In the genomic region with DNA sequence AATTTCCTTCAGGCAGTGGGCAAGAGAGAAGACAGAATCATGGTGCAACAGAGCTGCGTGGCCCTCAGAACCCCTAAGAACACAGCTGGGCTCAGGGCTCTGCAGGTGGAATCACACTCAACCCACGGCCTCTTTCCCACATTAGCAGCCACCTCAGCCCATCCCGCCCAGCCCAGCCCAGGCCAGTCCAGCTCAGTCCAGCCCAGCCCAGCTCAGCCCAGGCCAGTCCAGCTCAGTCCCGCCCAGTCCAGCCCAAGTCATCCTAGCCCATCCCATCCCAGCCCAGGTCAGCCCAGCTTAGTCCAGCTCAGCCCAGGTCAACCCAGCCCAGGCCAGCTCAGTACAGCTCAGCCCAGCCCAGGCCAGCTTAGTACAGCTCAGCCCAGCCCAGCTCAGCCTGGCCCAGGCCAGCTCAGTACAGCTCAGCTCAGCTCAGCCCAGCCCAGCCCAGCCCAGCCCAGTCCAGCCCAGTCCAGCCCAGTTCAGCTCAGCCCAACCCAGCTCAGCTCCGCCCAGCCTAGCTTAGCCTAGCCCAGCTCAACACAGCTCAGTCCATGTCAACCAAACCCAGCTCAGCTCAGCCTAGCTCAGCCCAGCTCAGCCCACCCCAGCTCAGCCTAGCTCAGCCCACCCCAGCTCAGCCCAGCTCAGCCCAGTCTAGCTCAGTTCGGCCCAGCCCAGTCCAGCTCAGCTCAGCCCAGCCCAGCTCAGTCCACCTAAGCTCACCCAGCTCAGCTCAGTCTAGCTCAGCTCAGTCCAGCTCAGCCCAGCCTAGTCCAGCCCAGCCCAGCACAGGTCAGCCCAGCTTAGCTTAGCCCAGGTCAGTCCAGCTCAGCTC, we compare ENCODE assay signal across 23 cellular contexts.
DNase-seq lines count a peak whose midpoint lies in the region; ATAC-seq and TF ChIP-seq lines count a peak whose summit lies in the region.
"Had no signal": no experiment of that assay in that cellular context is flagged by ENCODE, and none has a peak within 500 bp of the region (broad histone marks: within the 10 kb centered on the region; RNA-seq: fewer than 3 reads in every experiment).

No MANE protein-coding gene starts in this region.

- ATAC-seq in Right ventricle myocardium inferior (no peak), Right ventricle myocardium superior (ENCODE audit: poor library complexity) (no peak)
- peak; percentile 29 for ATAC-seq in activated CD8-positive, alpha-beta memory T cell treated with anti-CD3 and anti-CD28 coated beads, Interleukin-2, amount 10 ng/mL, durations not matched to agents 7 days and 5 days
- ATAC-seq: activated naive CD8-positive, alpha-beta T cell treated with anti-CD3 and anti-CD28 coated beads, Interleukin-2, amount 50 U/mL, for 24 hours; stimulated activated naive CD8-positive, alpha-beta T cell treated with anti-CD3 and anti-CD28 coated beads, Interleukin-15, Interleukin-2, amounts not matched to agents 100 U/mL and 50 U/mL, for 24 hours; WTC11 had no signal

- intact Hi-C loops in Right ventricle myocardium inferior (cut with DNase I) = loop anchor here (5.0 kb wide), 1 partner anchor 122 kb away; no protein-coding TSS in a partner anchor
- intact Hi-C loops in Right ventricle myocardium superior (cut with DNase I) = loop anchor here (10.0 kb wide), 1 partner anchor 125 kb away; no protein-coding TSS in a partner anchor
- intact Hi-C loops in CD4-positive, alpha-beta memory T cell (cut with micrococcal nuclease) = no loop called here

- no peak for TF ChIP-seq CTCF in Peyer's patch (IDR thresholded peaks at IDR 0.05)

- no peak overlapping the region for H2BK12ac ChIP-seq in neuronal stem cell (ENCODE audit: low read length)

- H2BK120ac ChIP-seq in neuronal stem cell (ENCODE audit: low read depth, low read length) = no peak overlapping the region

- H3K27me3 Mint-ChIP-seq in activated CD8-positive, alpha-beta memory T cell treated with anti-CD3 and anti-CD28 coated beads, Interleukin-2, amount 10 ng/mL, durations not matched to agents 7 days and 5 days = no peaks in the 10 kb centered on the region
- H3K27me3 Mint-ChIP-seq in CD4-positive, alpha-beta memory T cell = no peaks in the 10 kb centered on the region
- no peaks in the 10 kb centered on the region for H3K27me3 Mint-ChIP-seq in activated CD4-positive, alpha-beta memory T cell treated with anti-CD3 and anti-CD28 coated beads, Interleukin-2, amount 10 ng/mL, durations not matched to agents 7 days and 5 days

- H3K79me1 ChIP-seq in neuronal stem cell (ENCODE audit: low read depth, low read length) = peaks cover 5% of the 10 kb centered on the region

- H2AFZ ChIP-seq in neuronal stem cell (ENCODE audit: low read length) = no peak overlapping the region

- no peak overlapping the region for H2AK5ac ChIP-seq in neuronal stem cell (ENCODE audit: low read depth, low read length)

- H3K18ac ChIP-seq in neuronal stem cell (ENCODE audit: low read length) = no peak overlapping the region

- no peak overlapping the region for H3K4ac ChIP-seq in neuronal stem cell (ENCODE audit: low read length)

- no peak overlapping the region for H3K23ac ChIP-seq in neuronal stem cell (ENCODE audit: low read depth, low read length, poor library complexity)

- peak; percentile 64 for DNase-seq in Right ventricle myocardium inferior (ENCODE audit: missing footprints)
- no peak for DNase-seq in Right ventricle myocardium superior
- peak; percentile 41 for DNase-seq in activated CD8-positive, alpha-beta memory T cell treated with anti-CD3 and anti-CD28 coated beads, Interleukin-2, amount 10 ng/mL, durations not matched to agents 7 days and 5 days
- DNase-seq in neuronal stem cell (ENCODE audit: low spot score) = no peak
- no peak for DNase-seq in NCI-H1092 treated with DMSO at 0.1 percent for 48 hours (lab: John Stamatoyannopoulos, UW)
- DNase-seq in CD4-positive, alpha-beta memory T cell = no peak
- no peak for DNase-seq in Peyer's patch
- no peak for DNase-seq in activated CD4-positive, alpha-beta memory T cell treated with anti-CD3 and anti-CD28 coated beads, Interleukin-2, amount 10 ng/mL, durations not matched to agents 7 days and 5 days
- DNase-seq: activated naive CD8-positive, alpha-beta T cell treated with anti-CD3 and anti-CD28 coated beads, Interleukin-2, amount 50 U/mL, for 24 hours; BE2C; DMS79; glutamatergic neuron; NCI-H1048; NCI-H187 treated with DMSO at 0.1 percent for 48 hours; NCI-H69; stimulated activated CD4-positive, alpha-beta T cell treated with anti-CD3 and anti-CD28 coated beads, Interleukin-2, amount 100 ng/mL, for 24 hours; stimulated activated naive CD8-positive, alpha-beta T cell treated with anti-CD3 and anti-CD28 coated beads, Interleukin-15, Interleukin-2, amounts not matched to agents 100 U/mL and 50 U/mL, for 24 hours; thyroid gland had no signal

- no peaks in the 10 kb centered on the region for H3K9me3 Mint-ChIP-seq in activated CD8-positive, alpha-beta memory T cell treated with anti-CD3 and anti-CD28 coated beads, Interleukin-2, amount 10 ng/mL, durations not matched to agents 7 days and 5 days (ENCODE audit: low read depth)
- H3K9me3 Mint-ChIP-seq in CD4-positive, alpha-beta memory T cell = peaks cover 0 to 2% (median 0%) of the 10 kb centered on the region in 8 donors
- H3K9me3 Mint-ChIP-seq in activated CD4-positive, alpha-beta memory T cell treated with anti-CD3 and anti-CD28 coated beads, Interleukin-2, amount 10 ng/mL, durations not matched to agents 7 days and 5 days = no peaks in the 10 kb centered on the region
- H3K9me3 Mint-ChIP-seq: activated naive CD8-positive, alpha-beta T cell treated with anti-CD3 and anti-CD28 coated beads, Interleukin-2, amount 50 U/mL, for 24 hours had no signal

- no peak overlapping the region for H3K27ac Mint-ChIP-seq in activated CD8-positive, alpha-beta memory T cell treated with anti-CD3 and anti-CD28 coated beads, Interleukin-2, amount 10 ng/mL, durations not matched to agents 7 days and 5 days
- H3K27ac Mint-ChIP-seq in CD4-positive, alpha-beta memory T cell = no peak overlapping the region
- H3K27ac Mint-ChIP-seq in activated CD4-positive, alpha-beta memory T cell treated with anti-CD3 and anti-CD28 coated beads, Interleukin-2, amount 10 ng/mL, durations not matched to agents 7 days and 5 days = no peak overlapping the region
- H3K27ac Mint-ChIP-seq: activated naive CD8-positive, alpha-beta T cell treated with anti-CD3 and anti-CD28 coated beads, Interleukin-2, amount 50 U/mL, for 24 hours; WTC11 had no signal

- peaks cover 0 to 17% of the 10 kb centered on the region in 2 donors for H3K9me3 ChIP-seq in neuronal stem cell (replicated peaks in 1 of 2; ENCODE audit: control insufficient read depth in 2 of 2, insufficient read depth in 1 of 2, low read depth in 1 of 2, low read length in 2 of 2)
- H3K9me3 ChIP-seq in CD4-positive, alpha-beta memory T cell (ENCODE audit: control insufficient read depth in 1 of 2, low read length in 2 of 2) = no peaks in the 10 kb centered on the region
- H3K9me3 ChIP-seq in Peyer's patch = no peaks in the 10 kb centered on the region
- H3K9me3 ChIP-seq: BE2C, HAP-1, thyroid gland had no signal

- H3K36me3 Mint-ChIP-seq in activated CD8-positive, alpha-beta memory T cell treated with anti-CD3 and anti-CD28 coated beads, Interleukin-2, amount 10 ng/mL, durations not matched to agents 7 days and 5 days = no peaks in the 10 kb centered on the region
- H3K36me3 Mint-ChIP-seq in CD4-positive, alpha-beta memory T cell = no peaks in the 10 kb centered on the region
- H3K36me3 Mint-ChIP-seq in activated CD4-positive, alpha-beta memory T cell treated with anti-CD3 and anti-CD28 coated beads, Interleukin-2, amount 10 ng/mL, durations not matched to agents 7 days and 5 days (ENCODE audit: low read depth) = no peaks in the 10 kb centered on the region

- TF ChIP-seq POLR2A in Peyer's patch (IDR thresholded peaks at IDR 0.05) = no peak

- H3K9ac ChIP-seq in neuronal stem cell (ENCODE audit: low read depth, low read length, poor library complexity) = peak overlapping the region; percentile 60

- H3K4me2 ChIP-seq in neuronal stem cell (ENCODE audit: insufficient read depth, low read length, poor library complexity, severe bottlenecking) = no peak overlapping the region

- H3K36me3 ChIP-seq in neuronal stem cell (replicated peaks in 1 of 2; ENCODE audit: control insufficient read depth in 2 of 2, insufficient read depth in 2 of 2, low read length in 2 of 2) = no peaks in the 10 kb centered on the region
- no peaks in the 10 kb centered on the region for H3K36me3 ChIP-seq in CD4-positive, alpha-beta memory T cell (ENCODE audit: insufficient read depth, low read length)
- H3K36me3 ChIP-seq in Peyer's patch = no peaks in the 10 kb centered on the region
- H3K36me3 ChIP-seq: BE2C, HAP-1, thyroid gland had no signal

- WGBS in neuronal stem cell (ENCODE audit: extremely low coverage in 2 of 2, insufficient read length in 2 of 2, insufficient replicate concordance in 1 of 2), 2 donors = no CpG with 5 or more reads among the region's 6 CpGs

- no peak overlapping the region for H4K91ac ChIP-seq in neuronal stem cell (ENCODE audit: low read depth, low read length, poor library complexity)

- peak overlapping the region in 1 of 2 donors; percentile 60 for H3K4me3 ChIP-seq in neuronal stem cell (ENCODE audit: low read length in 2 of 2)
- no peak overlapping the region for H3K4me3 ChIP-seq in CD4-positive, alpha-beta memory T cell (ENCODE audit: low read length in 2 of 2)
- H3K4me3 ChIP-seq in Peyer's patch = peak overlapping the region in 2 of 4 donors; percentile 30 to 37
- H3K4me3 ChIP-seq: HAP-1, skin epidermis, thyroid gland had no signal

- H3K4me1 Mint-ChIP-seq in activated CD8-positive, alpha-beta memory T cell treated with anti-CD3 and anti-CD28 coated beads, Interleukin-2, amount 10 ng/mL, durations not matched to agents 7 days and 5 days = no peaks in the 10 kb centered on the region
- no peaks in the 10 kb centered on the region for H3K4me1 Mint-ChIP-seq in CD4-positive, alpha-beta memory T cell
- H3K4me1 Mint-ChIP-seq in activated CD4-positive, alpha-beta memory T cell treated with anti-CD3 and anti-CD28 coated beads, Interleukin-2, amount 10 ng/mL, durations not matched to agents 7 days and 5 days = no peaks in the 10 kb centered on the region
- H3K4me1 Mint-ChIP-seq: WTC11 had no signal

- H3K4me1 ChIP-seq in neuronal stem cell (ENCODE audit: control insufficient read depth in 2 of 2, insufficient read depth in 1 of 2, low read depth in 1 of 2, low read length in 2 of 2) = no peaks in the 10 kb centered on the region
- H3K4me1 ChIP-seq in CD4-positive, alpha-beta memory T cell (ENCODE audit: insufficient read depth, low read length) = no peaks in the 10 kb centered on the region
- H3K4me1 ChIP-seq in Peyer's patch = peaks cover 0 to 4% (median 0%) of the 10 kb centered on the region in 4 donors
- H3K4me1 ChIP-seq: HAP-1, thyroid gland had no signal

- no peak overlapping the region for H2BK5ac ChIP-seq in neuronal stem cell (ENCODE audit: low read length)

- H2BK15ac ChIP-seq in neuronal stem cell (ENCODE audit: low read length) = no peak overlapping the region

- H3K14ac ChIP-seq in neuronal stem cell (ENCODE audit: low read length) = no peak overlapping the region

- no peak overlapping the region for H4K8ac ChIP-seq in neuronal stem cell (ENCODE audit: low read depth, low read length)

- POLR2A ChIA-PET in CD4-positive, alpha-beta memory T cell (lab: Charles Lee; ENCODE audit: partially characterized antibody) = no interaction called here
- POLR2A ChIA-PET in activated CD4-positive, alpha-beta memory T cell treated with anti-CD3 and anti-CD28 coated beads, Interleukin-2, amount 10 ng/mL, durations not matched to agents 7 days and 5 days (lab: Charles Lee) = no interaction called here

- H3K4me3 Mint-ChIP-seq in activated CD8-positive, alpha-beta memory T cell treated with anti-CD3 and anti-CD28 coated beads, Interleukin-2, amount 10 ng/mL, durations not matched to agents 7 days and 5 days = no peak overlapping the region
- no peak overlapping the region for H3K4me3 Mint-ChIP-seq in CD4-positive, alpha-beta memory T cell
- H3K4me3 Mint-ChIP-seq in activated CD4-positive, alpha-beta memory T cell treated with anti-CD3 and anti-CD28 coated beads, Interleukin-2, amount 10 ng/mL, durations not matched to agents 7 days and 5 days = no peak overlapping the region
- H3K4me3 Mint-ChIP-seq: activated naive CD8-positive, alpha-beta T cell treated with anti-CD3 and anti-CD28 coated beads, Interleukin-2, amount 50 U/mL, for 24 hours; WTC11 had no signal

- CTCF ChIA-PET in activated CD8-positive, alpha-beta memory T cell treated with anti-CD3 and anti-CD28 coated beads, Interleukin-2, amount 10 ng/mL, durations not matched to agents 7 days and 5 days (lab: Charles Lee) = interaction anchor here (0.6 to 2.1 kb wide), 3 partner anchors 36 to 362 kb away, joined by 3 to 5 read pairs (median 3); no protein-coding TSS in a partner anchor
- CTCF ChIA-PET in CD4-positive, alpha-beta memory T cell (lab: Charles Lee; ENCODE audit: partially characterized antibody) = interaction anchor here (1.4 kb wide), 1 partner anchor 235 kb away, joined by 5 read pairs; no protein-coding TSS in a partner anchor
- CTCF ChIA-PET in activated CD4-positive, alpha-beta memory T cell treated with anti-CD3 and anti-CD28 coated beads, Interleukin-2, amount 10 ng/mL, durations not matched to agents 7 days and 5 days (lab: Charles Lee) = interaction anchor here (1.3 kb wide), 1 partner anchor 234 kb away, joined by 4 read pairs; no protein-coding TSS in a partner anchor

- H3K27me3 ChIP-seq in neuronal stem cell (ENCODE audit: control insufficient read depth in 3 of 3, insufficient read depth in 3 of 3, low read depth in 1 of 3, low read length in 3 of 3) = no peaks in the 10 kb centered on the region
- no peaks in the 10 kb centered on the region for H3K27me3 ChIP-seq in CD4-positive, alpha-beta memory T cell (ENCODE audit: insufficient read depth, low read length)
- H3K27me3 ChIP-seq in Peyer's patch = no peaks in the 10 kb centered on the region
- H3K27me3 ChIP-seq: BE2C, thyroid gland had no signal

- no peak overlapping the region for H3K27ac ChIP-seq in neuronal stem cell (replicated peaks; ENCODE audit: low read length)
- H3K27ac ChIP-seq in CD4-positive, alpha-beta memory T cell (ENCODE audit: low read depth, low read length) = no peak overlapping the region
- peak overlapping the region in 2 of 4 donors; percentile 63 to 84 for H3K27ac ChIP-seq in Peyer's patch
- H3K27ac ChIP-seq: HL-60, RWPE1, skin epidermis, thyroid gland had no signal

Comparison
In these comparisons a context has a peak if more than half of its experiments do, and no peak if none do; other contexts are left out.
1. DNase-seq: peak in Right ventricle myocardium inferior (single experiment) and activated CD8-positive, alpha-beta memory T cell treated with anti-CD3 and anti-CD28 coated beads, Interleukin-2, amount 10 ng/mL, durations not matched to agents 7 days and 5 days (single experiment); none in Right ventricle myocardium superior (single experiment), neuronal stem cell (single experiment), NCI-H1092 treated with DMSO at 0.1 percent for 48 hours (single experiment), CD4-positive, alpha-beta memory T cell (0 of 5), Peyer's patch (0 of 3) and activated CD4-positive, alpha-beta memory T cell treated with anti-CD3 and anti-CD28 coated beads, Interleukin-2, amount 10 ng/mL, durations not matched to agents 7 days and 5 days (single experiment).